In genomic region chr12:116430911-116431565, GRCh38 we compare ENCODE assay signal across 23 cellular contexts.
"Had no signal": no experiment of that assay in that cellular context is flagged by ENCODE, and none has a peak within 500 bp of the region (broad histone marks: within the 10 kb centered on the region; RNA-seq: fewer than 3 reads in every experiment).

No MANE protein-coding gene starts in this region.

- ATAC-seq: esophagus mucosa; gastrocnemius medialis; left ventricle myocardium superior; lower lobe of right lung; mucosa of descending colon; natural killer cell treated with Interleukin-12 subunit alpha and Interleukin-12 subunit beta and Interleukin-15 and Interleukin-18, amount 100 ng/mL, for 72 hours; right lobe of liver; stimulated activated naive CD8-positive, alpha-beta T cell treated with anti-CD3 and anti-CD28 coated beads, Interleukin-15, amount 100 ng/mL, for 72 hours had no signal

- H3K27me3 Mint-ChIP-seq: stimulated activated naive CD8-positive, alpha-beta T cell treated with anti-CD3 and anti-CD28 coated beads, Interleukin-15, amount 100 ng/mL, for 72 hours had no signal

- H3K4me1 Mint-ChIP-seq: stimulated activated naive CD8-positive, alpha-beta T cell treated with anti-CD3 and anti-CD28 coated beads, Interleukin-15, amount 100 ng/mL, for 72 hours had no signal

- H3K27ac ChIP-seq: dorsolateral prefrontal cortex, epithelial cell of prostate, gastrocnemius medialis, lower lobe of right lung, parathyroid adenoma, right lobe of liver, suprapubic skin had no signal

- H3K9ac ChIP-seq: parathyroid adenoma had no signal

- H3K36me3 Mint-ChIP-seq: naive B cell; natural killer cell treated with Interleukin-12 subunit alpha and Interleukin-12 subunit beta and Interleukin-15 and Interleukin-18, amount 100 ng/mL, for 72 hours had no signal

- H3K27me3 ChIP-seq: right lobe of liver, suprapubic skin, transverse colon had no signal

- H3K27ac Mint-ChIP-seq: natural killer cell treated with Interleukin-12 subunit alpha and Interleukin-12 subunit beta and Interleukin-15 and Interleukin-18, amount 100 ng/mL, for 72 hours; progenitor cell of endocrine pancreas; stimulated activated naive CD8-positive, alpha-beta T cell treated with anti-CD3 and anti-CD28 coated beads, Interleukin-15, amount 100 ng/mL, for 72 hours had no signal

- H3K9me3 ChIP-seq: gastrocnemius medialis, lower lobe of right lung, mucosa of descending colon, right lobe of liver, suprapubic skin, transverse colon had no signal

- H3K4me3 ChIP-seq: dorsolateral prefrontal cortex, gastrocnemius medialis, lower lobe of right lung, mucosa of descending colon, right lobe of liver, suprapubic skin, transverse colon had no signal

- H3K9me3 Mint-ChIP-seq: natural killer cell treated with Interleukin-12 subunit alpha and Interleukin-12 subunit beta and Interleukin-15 and Interleukin-18, amount 100 ng/mL, for 72 hours; stimulated activated naive CD8-positive, alpha-beta T cell treated with anti-CD3 and anti-CD28 coated beads, Interleukin-15, amount 100 ng/mL, for 72 hours had no signal

- H3K36me3 ChIP-seq: gastrocnemius medialis, lower lobe of right lung, right lobe of liver, suprapubic skin, transverse colon had no signal

- DNase-seq: dorsolateral prefrontal cortex; effector CD4-positive, alpha-beta T cell; foreskin fibroblast; gastrocnemius medialis; head of caudate nucleus; left ventricle myocardium superior; lower lobe of right lung; mucosa of descending colon; naive B cell; occipital lobe; right lobe of liver; small intestine; stimulated activated CD4-positive, alpha-beta T cell treated with anti-CD3 and anti-CD28 coated beads, Interleukin-15, amount 100 ng/mL, for 24 hours; stimulated activated CD4-positive, alpha-beta T cell treated with anti-CD3 and anti-CD28 coated beads, Interleukin-2, amount 100 ng/mL, for 48 hours; stimulated activated naive CD4-positive, alpha-beta T cell; stimulated activated naive CD8-positive, alpha-beta T cell treated with anti-CD3 and anti-CD28 coated beads, Interleukin-15, amount 100 ng/mL, for 72 hours; transverse colon had no signal

- H3K4me3 Mint-ChIP-seq: naive B cell; natural killer cell treated with Interleukin-12 subunit alpha and Interleukin-12 subunit beta and Interleukin-15 and Interleukin-18, amount 100 ng/mL, for 72 hours; stimulated activated naive CD8-positive, alpha-beta T cell treated with anti-CD3 and anti-CD28 coated beads, Interleukin-15, amount 100 ng/mL, for 72 hours had no signal
